17 cellular contexts compared by ENCODE assay signal in genomic region chr12:69102856-69103255, GRCh38.
DNase-seq lines count a peak whose midpoint lies in the region; ATAC-seq and TF ChIP-seq lines count a peak whose summit lies in the region.
"Had no signal": no experiment of that assay in that cellular context is flagged by ENCODE, and none has a peak within 500 bp of the region (broad histone marks: within the 10 kb centered on the region; RNA-seq: fewer than 3 reads in every experiment).

No MANE protein-coding gene starts in this region.

- intact Hi-C loops in Right ventricle myocardium superior (cut with DNase I) (no loop called here), cardiac septum (cut with DNase I) (no loop called here)

- H3K4me1 ChIP-seq in tibial nerve, result peaks cover 0 to 14% (median 0%) of the 10 kb centered on the region in 4 donors

- no peaks in the 10 kb centered on the region for H3K36me3 ChIP-seq in tibial nerve
- H3K36me3 ChIP-seq: vagina had no signal

- no peak for TF ChIP-seq POLR2A in tibial nerve (IDR thresholded peaks at IDR 0.05)

- ATAC-seq in Right ventricle myocardium superior (ENCODE audit: poor library complexity) (peak; percentile 58), GM21723 (IDR thresholded peaks at IDR 0.05; ENCODE audit: unreplicated experiment) (no peak)
- ATAC-seq: A549, natural killer cell, WTC11 had no signal

- DNase-seq in Right ventricle myocardium superior (no peak), cardiac septum (ENCODE audit: low spot score) (no peak), SIG-M5 (lab: John Stamatoyannopoulos, UW) (peak; percentile 66), kidney tubule cell (ENCODE audit: low spot score) (peak; percentile 17), tibial nerve (ENCODE audit: low spot score in 2 of 2) (peak in 1 of 2 donors; percentile 27), ecto neural progenitor cell (ENCODE audit: low spot score) (no peak), NCI-H524 treated with DMSO at 0.1 percent for 48 hours (lab: John Stamatoyannopoulos, UW) (no peak)
- DNase-seq: activated gamma-delta T cell, cerebellar nuclear complex, COR-L47, IMR-90, natural killer cell, NCI-H146 had no signal

- no peaks in the 10 kb centered on the region for H3K27me3 ChIP-seq in tibial nerve
- H3K27me3 ChIP-seq: vagina had no signal

- no peaks in the 10 kb centered on the region for H3K9me3 ChIP-seq in tibial nerve
- H3K9me3 ChIP-seq: A549, vagina had no signal

- WGBS in tibial nerve, 2 donors, result 59 to 74% methylated on average over 3 of the region's 3 CpGs

- TF ChIP-seq EP300 in tibial nerve (IDR thresholded peaks at IDR 0.05), result peak; percentile 71 to 81

- TF ChIP-seq CTCF in tibial nerve (IDR thresholded peaks at IDR 0.05), result no peak

- H3K27ac ChIP-seq in tibial nerve, result peak overlapping the region in 1 of 4 donors; percentile 5
- H3K27ac ChIP-seq: A549, vagina had no signal

- no peak overlapping the region for H3K4me3 ChIP-seq in tibial nerve
- H3K4me3 ChIP-seq: A549, vagina had no signal

Comparison
In these comparisons a context has a peak if more than half of its experiments do, and no peak if none do; other contexts are left out.
1. DNase-seq: peak in SIG-M5 (single experiment) and kidney tubule cell (single experiment); none in Right ventricle myocardium superior (single experiment), cardiac septum (single experiment), ecto neural progenitor cell (single experiment) and NCI-H524 treated with DMSO at 0.1 percent for 48 hours (single experiment).